9 cellular contexts compared by ENCODE assay signal in the genomic region with DNA sequence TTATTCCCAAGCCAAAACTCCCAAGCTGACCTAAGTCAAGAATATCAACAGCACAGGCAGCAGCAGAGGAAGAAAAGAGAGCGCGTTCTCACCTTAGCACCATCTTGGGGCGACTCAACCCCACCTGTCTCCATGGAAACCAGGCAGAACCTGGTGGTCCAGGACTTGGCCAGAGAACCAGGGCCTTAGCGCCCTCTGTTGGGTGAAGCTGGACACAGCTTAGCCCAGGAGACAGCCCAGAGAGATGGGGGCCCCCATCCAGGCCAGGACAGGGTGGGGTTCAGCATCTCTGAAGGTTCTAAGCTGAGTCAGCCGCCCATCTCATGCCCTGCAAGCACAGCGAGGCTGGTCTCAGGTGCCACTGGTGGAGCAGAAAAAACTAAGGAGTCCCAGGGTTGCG.
DNase-seq lines count a peak whose midpoint lies in the region; ATAC-seq and TF ChIP-seq lines count a peak whose summit lies in the region.
"Had no signal": no experiment of that assay in that cellular context is flagged by ENCODE, and none has a peak within 500 bp of the region (broad histone marks: within the 10 kb centered on the region; RNA-seq: fewer than 3 reads in every experiment).

No MANE protein-coding gene starts in this region.

- H3K9me3 ChIP-seq in neural progenitor cell (ENCODE audit: low read depth) (no peaks in the 10 kb centered on the region), prostate gland (no peaks in the 10 kb centered on the region)

- no peak overlapping the region for H3K27ac ChIP-seq in neural progenitor cell
- no peak overlapping the region for H3K27ac ChIP-seq in prostate gland

- peak; percentile 51 for ATAC-seq in activated CD4-positive, alpha-beta T cell treated with anti-CD3 and anti-CD28 coated beads for 36 hours

- H3K9ac ChIP-seq in neural progenitor cell = no peak overlapping the region

- peaks cover 7% of the 10 kb centered on the region for H3K27me3 Mint-ChIP-seq in activated CD4-positive, alpha-beta T cell treated with anti-CD3 and anti-CD28 coated beads for 36 hours
- H3K27me3 Mint-ChIP-seq in neural progenitor cell (ENCODE audit: insufficient read depth, low read depth) = peaks cover 2% of the 10 kb centered on the region

- TF ChIP-seq POLR2A in prostate gland (IDR thresholded peaks at IDR 0.05) = no peak

- H3K36me3 ChIP-seq in neural progenitor cell = no peaks in the 10 kb centered on the region
- H3K36me3 ChIP-seq in prostate gland = no peaks in the 10 kb centered on the region

- no peak overlapping the region for H3K4me2 ChIP-seq in neural progenitor cell

- POLR2A ChIA-PET in activated CD4-positive, alpha-beta T cell treated with anti-CD3 and anti-CD28 coated beads for 36 hours (lab: Charles Lee) = no interaction called here

- peaks cover 11% of the 10 kb centered on the region for H3K27me3 ChIP-seq in neural progenitor cell
- no peaks in the 10 kb centered on the region for H3K27me3 ChIP-seq in prostate gland (replicated peaks; ENCODE audit: insufficient read depth)

- peak; percentile 44 for DNase-seq in activated CD4-positive, alpha-beta T cell treated with anti-CD3 and anti-CD28 coated beads for 36 hours
- no peak for DNase-seq in activated CD4-positive, alpha-beta T cell treated with anti-CD3 and anti-CD28 coated beads, Interleukin-2, amount 50 U/mL, for 1 hour
- DNase-seq in Jurkat, Clone E6-1 (ENCODE audit: low read depth, low spot score) = peak; percentile 24
- DNase-seq in cerebellar cortex (ENCODE audit: low spot score) = peak; percentile 6
- DNase-seq in neural progenitor cell (ENCODE audit: low spot score) = peak; percentile 86
- DNase-seq in DMS53 treated with DMSO at 0.1 percent for 48 hours (lab: John Stamatoyannopoulos, UW; ENCODE audit: unreplicated experiment) = no peak
- DNase-seq in superior temporal gyrus (ENCODE audit: extremely low spot score) = no peak
- DNase-seq in prostate gland (ENCODE audit: low spot score) = no peak
- DNase-seq: CD4-positive, alpha-beta T cell had no signal

- H3K4me3 Mint-ChIP-seq in activated CD4-positive, alpha-beta T cell treated with anti-CD3 and anti-CD28 coated beads for 36 hours = no peak overlapping the region
- H3K4me3 Mint-ChIP-seq in neural progenitor cell = no peak overlapping the region
- H3K4me3 Mint-ChIP-seq: CD4-positive, alpha-beta T cell had no signal

- H3K4me1 Mint-ChIP-seq in activated CD4-positive, alpha-beta T cell treated with anti-CD3 and anti-CD28 coated beads for 36 hours = no peaks in the 10 kb centered on the region
- H3K4me1 Mint-ChIP-seq in neural progenitor cell = no peaks in the 10 kb centered on the region

- 26% methylated on average over 7 of the region's 7 CpGs for WGBS in prostate gland

- H3K9me3 Mint-ChIP-seq in activated CD4-positive, alpha-beta T cell treated with anti-CD3 and anti-CD28 coated beads for 36 hours (ENCODE audit: low read depth) = no peaks in the 10 kb centered on the region
- H3K9me3 Mint-ChIP-seq in neural progenitor cell = no peaks in the 10 kb centered on the region
- H3K9me3 Mint-ChIP-seq: CD4-positive, alpha-beta T cell had no signal

- H3K27ac Mint-ChIP-seq in activated CD4-positive, alpha-beta T cell treated with anti-CD3 and anti-CD28 coated beads for 36 hours = no peak overlapping the region
- no peak overlapping the region for H3K27ac Mint-ChIP-seq in neural progenitor cell
- H3K27ac Mint-ChIP-seq: CD4-positive, alpha-beta T cell had no signal

- intact Hi-C loops in activated CD4-positive, alpha-beta T cell treated with anti-CD3 and anti-CD28 coated beads for 36 hours (cut with DNase I, micrococcal nuclease) = loop anchor here in 1 of 2 experiments (1.0 to 2.0 kb wide), 2 partner anchors 74 to 99 kb away; no protein-coding TSS in a partner anchor
- intact Hi-C loops in prostate gland (cut with DNase I) = no loop called here

- CTCF ChIA-PET in activated CD4-positive, alpha-beta T cell treated with anti-CD3 and anti-CD28 coated beads for 36 hours (lab: Charles Lee) = interaction anchor here (0.6 to 1.0 kb wide), 2 partner anchors 99 to 1854 kb away, joined by 3 read pairs; no protein-coding TSS in a partner anchor

- no peaks in the 10 kb centered on the region for H3K36me3 Mint-ChIP-seq in activated CD4-positive, alpha-beta T cell treated with anti-CD3 and anti-CD28 coated beads for 36 hours (ENCODE audit: low read depth)
- H3K36me3 Mint-ChIP-seq in neural progenitor cell = no peaks in the 10 kb centered on the region

- H3F3A ChIP-seq in neural progenitor cell (ENCODE audit: low read depth) = no peaks in the 10 kb centered on the region

- peak; percentile 80 for TF ChIP-seq CTCF in neural progenitor cell (IDR thresholded peaks at IDR 0.05)
- no peak for TF ChIP-seq CTCF in prostate gland (IDR thresholded peaks at IDR 0.05)

- H3K4me3 ChIP-seq in Jurkat, Clone E6-1 (ENCODE audit: low read length) = no peak overlapping the region
- H3K4me3 ChIP-seq in neural progenitor cell = no peak overlapping the region
- H3K4me3 ChIP-seq in prostate gland = no peak overlapping the region

- H2AFZ ChIP-seq in neural progenitor cell (replicated peaks) = no peak overlapping the region

- H3K79me2 ChIP-seq in neural progenitor cell (ENCODE audit: low read depth) = no peaks in the 10 kb centered on the region

- no peaks in the 10 kb centered on the region for H3K4me1 ChIP-seq in neural progenitor cell
- no peaks in the 10 kb centered on the region for H3K4me1 ChIP-seq in prostate gland (replicated peaks)

- peaks cover 2% of the 10 kb centered on the region for H4K20me1 ChIP-seq in neural progenitor cell (ENCODE audit: low read depth)

Comparison
In these comparisons a context has a peak if more than half of its experiments do, and no peak if none do; other contexts are left out.
1. DNase-seq: peak in activated CD4-positive, alpha-beta T cell treated with anti-CD3 and anti-CD28 coated beads for 36 hours (single experiment), Jurkat, Clone E6-1 (single experiment), cerebellar cortex (single experiment) and neural progenitor cell (single experiment); none in activated CD4-positive, alpha-beta T cell treated with anti-CD3 and anti-CD28 coated beads, Interleukin-2, amount 50 U/mL, for 1 hour (single experiment), DMS53 treated with DMSO at 0.1 percent for 48 hours (single experiment), superior temporal gyrus (single experiment) and prostate gland (single experiment).